Comparison of ENCODE assay signal across 10 cellular contexts in the genomic region with DNA sequence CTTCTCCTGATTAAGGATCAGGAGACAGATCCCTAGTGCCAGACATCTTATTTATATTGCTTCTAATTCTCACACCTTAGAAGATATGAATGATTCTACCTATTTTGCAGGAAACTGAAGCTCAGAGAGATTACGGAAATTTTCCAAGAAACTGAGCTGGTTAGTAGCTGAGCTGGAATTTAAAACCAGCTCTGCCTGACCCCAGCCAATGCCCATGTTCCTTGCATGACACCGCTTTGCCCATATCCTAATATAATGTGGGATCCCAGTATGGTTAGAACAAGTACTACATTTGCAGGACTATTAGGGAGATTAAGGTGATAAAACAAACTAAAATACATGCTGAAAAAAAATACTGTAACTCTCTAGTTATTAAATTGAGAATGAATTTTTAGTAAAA. TPM values are rescaled to one million over a fixed set of nuclear protein-coding genes. Genes with fewer than 3 reads are reported as not detected.
DNase-seq lines count a peak whose midpoint lies in the region; ATAC-seq and TF ChIP-seq lines count a peak whose summit lies in the region.
"Had no signal": no experiment of that assay in that cellular context is flagged by ENCODE, and none has a peak within 500 bp of the region (broad histone marks: within the 10 kb centered on the region; RNA-seq: fewer than 3 reads in every experiment).

No MANE protein-coding gene starts in this region.

- DNase-seq in NCI-H82 (lab: John Stamatoyannopoulos, UW) (peak; percentile 1), NCI-H82 treated with DMSO at 0.1 percent for 48 hours (lab: John Stamatoyannopoulos, UW; ENCODE audit: unreplicated experiment) (no peak), PC-3 (peak; percentile 23), esophagus muscularis mucosa (ENCODE audit: extremely low spot score) (no peak), thyroid gland (no peak), NCI-H128 (lab: John Stamatoyannopoulos, UW; ENCODE audit: unreplicated experiment) (no peak), GF-D8 (lab: John Stamatoyannopoulos, UW) (no peak)
- DNase-seq: ACHN, NCI-H510A had no signal

- H2AFZ ChIP-seq in PC-3 (ENCODE audit: low read length): no peak overlapping the region

- peaks cover 70% of the 10 kb centered on the region for H3K79me2 ChIP-seq in PC-3 (ENCODE audit: low read length)

- no TSS peak for BruUV-seq in PC-3 (replicated peaks; lab: Mats Ljungman, UMichigan)

- H3K27me3 ChIP-seq in PC-3 (ENCODE audit: low read length) (no peaks in the 10 kb centered on the region), esophagus muscularis mucosa (no peaks in the 10 kb centered on the region), skeletal muscle tissue (ENCODE audit: control insufficient read depth in 3 of 3, insufficient read depth in 3 of 3, low read length in 3 of 3) (no peaks in the 10 kb centered on the region), thyroid gland (no peaks in the 10 kb centered on the region)

- 0 out of 2 replicates have a peak, but pooled peaks cover 4% of the 10 kb centered on the region for H4K20me1 ChIP-seq in PC-3 (ENCODE audit: low read length)

- TF ChIP-seq CTCF in PC-3 (conservative IDR thresholded peaks at IDR 0.05; ENCODE audit: low read depth, low read length) (no peak), esophagus muscularis mucosa (IDR thresholded peaks at IDR 0.05) (no peak), thyroid gland (IDR thresholded peaks at IDR 0.05) (no peak)

- POLR2A ChIA-PET in PC-3 (lab: Charles Lee; ENCODE audit: unreplicated experiment): no interaction called here

- H3K4me1 ChIP-seq in PC-3 (ENCODE audit: insufficient read depth, low read length): peaks cover 36% of the 10 kb centered on the region
- peaks cover 47 to 74% (median 71%) of the 10 kb centered on the region in 4 donors for H3K4me1 ChIP-seq in esophagus muscularis mucosa
- peaks cover 5 to 35% (median 24%) of the 10 kb centered on the region in 3 donors for H3K4me1 ChIP-seq in skeletal muscle tissue (ENCODE audit: control insufficient read depth in 3 of 3, insufficient read depth in 3 of 3, low read length in 3 of 3)
- peaks cover 45 to 48% of the 10 kb centered on the region in 2 donors for H3K4me1 ChIP-seq in thyroid gland

- CTCF ChIA-PET in PC-3 (lab: Charles Lee): no interaction called here

- H3F3A ChIP-seq in PC-3 (ENCODE audit: low read length, unreplicated experiment): no peaks in the 10 kb centered on the region

- H3K9ac ChIP-seq in PC-3 (ENCODE audit: low read length): peak overlapping the region; percentile 90
- peak overlapping the region in 2 of 3 donors; percentile 40 to 48 for H3K9ac ChIP-seq in skeletal muscle tissue (ENCODE audit: low read depth in 1 of 3, low read length in 3 of 3)

- no peak for ATAC-seq in PC-3

- H3K9me3 ChIP-seq in PC-3 (ENCODE audit: low read length) (no peaks in the 10 kb centered on the region), esophagus muscularis mucosa (no peaks in the 10 kb centered on the region), skeletal muscle tissue (ENCODE audit: control insufficient read depth in 3 of 3, low read length in 3 of 3) (no peaks in the 10 kb centered on the region), thyroid gland (no peaks in the 10 kb centered on the region)

- no peak for TF ChIP-seq EP300 in esophagus muscularis mucosa (IDR thresholded peaks at IDR 0.05)

- 57% methylated on average over 2 of the region's 2 CpGs for WGBS in esophagus muscularis mucosa
- 54 to 59% methylated on average over 2 of the region's 2 CpGs for WGBS in thyroid gland, 2 donors

- H3K36me3 ChIP-seq in PC-3 (ENCODE audit: low read depth, low read length): no peaks in the 10 kb centered on the region
- H3K36me3 ChIP-seq in esophagus muscularis mucosa: no peaks in the 10 kb centered on the region
- peaks cover 0 to 5% (median 0%) of the 10 kb centered on the region in 3 donors for H3K36me3 ChIP-seq in skeletal muscle tissue (ENCODE audit: control insufficient read depth in 3 of 3, insufficient read depth in 3 of 3, low read length in 3 of 3)
- H3K36me3 ChIP-seq in thyroid gland: no peaks in the 10 kb centered on the region

- H3K4me3 ChIP-seq in PC-3 (ENCODE audit: low read length): peak overlapping the region; percentile 84
- H3K4me3 ChIP-seq in esophagus muscularis mucosa: peak overlapping the region; percentile 76 to 94 (median 84)
- H3K4me3 ChIP-seq in skeletal muscle tissue (ENCODE audit: low read length in 3 of 3): peak overlapping the region in 2 of 3 donors; percentile 22 to 96
- H3K4me3 ChIP-seq in thyroid gland (replicated peaks in 1 of 3): no peak overlapping the region

- no peaks in the 10 kb centered on the region for H3K9me2 ChIP-seq in PC-3 (replicated peaks; ENCODE audit: low read length)

- intact Hi-C loops in PC-3 (cut with micrococcal nuclease): loop anchor here (5.0 kb wide), 1 partner anchor 40 kb away; a partner anchor contains a TSS
- intact Hi-C loops in esophagus muscularis mucosa (cut with DNase I): no loop called here
- intact Hi-C loops in thyroid gland (cut with DNase I): no loop called here

- no peak for TF ChIP-seq POLR2A in esophagus muscularis mucosa (IDR thresholded peaks at IDR 0.05; ENCODE audit: low read depth)
- no peak for TF ChIP-seq POLR2A in thyroid gland (IDR thresholded peaks at IDR 0.05)

- H3K27ac ChIP-seq in PC-3 (ENCODE audit: low read length) (no peak overlapping the region), esophagus muscularis mucosa (replicated peaks in 1 of 4) (no peak overlapping the region), skeletal muscle tissue (ENCODE audit: low read depth, low read length) (no peak overlapping the region), thyroid gland (no peak overlapping the region)

- H3K4me2 ChIP-seq in PC-3 (ENCODE audit: low read length): peak overlapping the region; percentile 91

RNA-seq across cellular contexts. Expression of a gene that starts 1.9 kb away (rescaled TPM):
- total RNA-seq in PC-3 (2014; rRNA removed): 35.7 and 36.8 TPM in 2 replicates
- 100 to 1,000 TPM in 1 of 4 donors, 10 to 100 TPM in 3; 87.6 to 102 (median 91.9) TPM for total RNA-seq in esophagus muscularis mucosa
- total RNA-seq in skeletal muscle tissue: 63.7 TPM
- 100 to 1,000 TPM in 2 of 4 donors, 10 to 100 TPM in 2; 82.0 to 142 (median 103) TPM for total RNA-seq in thyroid gland

RNA-seq across cellular contexts. Expression of a gene that starts 39.1 kb away (rescaled TPM):
- total RNA-seq in PC-3 (2014; rRNA removed) (160 and 172 TPM in 2 replicates), esophagus muscularis mucosa (100 to 1,000 TPM; 126 to 480 (median 300) TPM), skeletal muscle tissue (280 TPM), thyroid gland (100 to 1,000 TPM; 136 to 578 (median 341) TPM)

Comparison
In these comparisons a context has a peak if more than half of its experiments do, and no peak if none do; other contexts are left out.
1. DNase-seq: peak in NCI-H82 (single experiment) and PC-3 (single experiment); none in NCI-H82 treated with DMSO at 0.1 percent for 48 hours (single experiment), esophagus muscularis mucosa (single experiment), thyroid gland (0 of 2), NCI-H128 (single experiment) and GF-D8 (single experiment).
2. H3K4me3 ChIP-seq: peak in PC-3 (single experiment), esophagus muscularis mucosa (4 of 4) and skeletal muscle tissue (2 of 3); none in thyroid gland (0 of 3).